8 cellular contexts compared by ENCODE assay signal in the genomic region with DNA sequence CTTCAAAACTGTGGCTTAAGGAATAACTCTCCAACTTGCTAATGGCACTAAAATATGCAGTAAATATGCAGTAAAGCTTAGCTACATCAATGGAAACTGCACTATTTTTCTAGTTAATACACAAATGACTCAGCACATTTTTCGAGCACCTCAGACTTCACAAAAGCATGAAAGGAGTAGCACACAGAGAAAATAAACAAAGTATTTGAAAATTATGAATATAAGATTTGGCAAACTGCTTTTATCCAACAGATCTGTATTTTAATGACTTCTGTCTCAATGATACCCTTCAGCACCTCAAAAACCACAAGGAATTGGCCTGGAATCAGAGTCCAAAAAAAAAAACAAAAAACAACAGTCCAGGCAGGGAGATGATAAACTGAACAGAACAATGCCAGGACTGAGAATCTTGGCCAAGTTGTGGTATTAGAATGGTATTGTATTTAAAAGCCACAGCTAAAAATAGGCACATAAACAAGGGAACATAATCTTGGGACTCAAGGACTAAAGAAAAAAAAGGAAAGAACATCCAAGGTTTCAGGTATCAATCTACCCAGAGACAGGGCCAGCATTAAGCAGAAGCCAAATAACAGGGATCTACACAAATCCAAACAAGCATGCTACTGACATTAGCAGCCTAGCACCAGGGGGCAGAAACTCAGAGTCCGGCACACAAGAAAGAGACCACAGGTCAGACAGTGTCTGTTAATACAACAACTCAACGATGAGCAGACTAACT. TPM values are rescaled to one million over a fixed set of nuclear protein-coding genes. Genes with fewer than 3 reads are reported as not detected.
A peak's percentile ranks its signal among the peaks of the same experiment; 100 is the strongest.
DNase-seq lines count a peak whose midpoint lies in the region; ATAC-seq, FAIRE-seq and TF ChIP-seq lines count a peak whose summit lies in the region.

No MANE protein-coding gene starts in this region.

- peak; percentile 85 for DNase-seq in A172 (ENCODE audit: low spot score)
- peak; percentile 55 for DNase-seq in OCI-M1 (lab: John Stamatoyannopoulos, UW)
- DNase-seq in H1 (ENCODE audit: low read depth in 1 of 2, low spot score in 2 of 2), result no peak
- no peak for DNase-seq in naive thymus-derived CD4-positive, alpha-beta T cell
- DNase-seq in stimulated activated CD4-positive, alpha-beta T cell treated with anti-CD3 and anti-CD28 coated beads, Interleukin-4, amount 100 ng/mL, for 4 hours, result no peak
- DNase-seq in NCI-H748 treated with DMSO at 0.1 percent for 48 hours (lab: John Stamatoyannopoulos, UW), result no peak
- DNase-seq in GM10248 (ENCODE audit: extremely low spot score), result no peak

- peaks cover 0 to 14% (median 3%) of the 10 kb centered on the region in 4 experiments; a peak in 3 of 8 replicates for H3K36me3 ChIP-seq in H1 (ENCODE audit: control insufficient read depth in 2 of 4, insufficient read depth in 4 of 4, low read length in 3 of 4)
- peaks cover 0 to 4% (median 4%) of the 10 kb centered on the region in 3 experiments for H3K36me3 ChIP-seq in naive thymus-derived CD4-positive, alpha-beta T cell (ENCODE audit: control insufficient read depth in 2 of 3, insufficient read depth in 3 of 3, low read length in 3 of 3)

- TF ChIP-seq CTCF in GM12872 (IDR thresholded peaks at IDR 0.05; ENCODE audit: insufficient read depth, low read depth, low read length) (peak; percentile 7; the same call in 1 of the 3 replicates), H1 (IDR thresholded peaks at IDR 0.05; ENCODE audit: control extremely low read depth in 1 of 3, insufficient read depth in 1 of 3, low read depth in 1 of 3, low read length in 3 of 3) (no peak), GM10248 (IDR thresholded peaks at IDR 0.05; ENCODE audit: control extremely low read depth, extremely low read depth, low read depth, missing control alignments) (no peak)

- H3K27ac ChIP-seq in H1 (ENCODE audit: low read depth, low read length), result no peak overlapping the region
- no peak overlapping the region for H3K27ac ChIP-seq in naive thymus-derived CD4-positive, alpha-beta T cell (ENCODE audit: low read depth, low read length)

- no peak overlapping the region for H3K9ac ChIP-seq in H1 (replicated peaks in 1 of 4; ENCODE audit: extremely low read depth in 1 of 4, low read depth in 3 of 4, low read length in 3 of 4)

- FAIRE-seq in H1 (lab: Jason Lieb, UNC), result no peak

- no peak overlapping the region for H3K23ac ChIP-seq in H1 (ENCODE audit: insufficient read length)

- H2AK5ac ChIP-seq in H1 (ENCODE audit: low read depth, low read length), result no peak overlapping the region

- peaks cover 7 to 56% (median 20%) of the 10 kb centered on the region in 5 donors for H3K36me3 Mint-ChIP-seq in naive thymus-derived CD4-positive, alpha-beta T cell

- no peak for ATAC-seq in naive thymus-derived CD4-positive, alpha-beta T cell

- H3K18ac ChIP-seq in H1 (ENCODE audit: extremely low read depth, low read length), result no peak overlapping the region

- H3K4me3 Mint-ChIP-seq in naive thymus-derived CD4-positive, alpha-beta T cell, result peak overlapping the region; percentile 22 to 69 (median 63)

- H2BK120ac ChIP-seq in H1 (replicated peaks; ENCODE audit: low read depth, low read length), result no peak overlapping the region

- peaks cover 2 to 10% (median 6%) of the 10 kb centered on the region in 11 donors for H3K9me3 Mint-ChIP-seq in naive thymus-derived CD4-positive, alpha-beta T cell

- H3K79me2 ChIP-seq in H1 (ENCODE audit: control insufficient read depth in 1 of 2, insufficient read depth in 2 of 2, low read length in 2 of 2), result peaks cover 3 to 98% of the 10 kb centered on the region in 2 experiments; a peak in 3 of 4 replicates

- intact Hi-C loops in naive thymus-derived CD4-positive, alpha-beta T cell (cut with micrococcal nuclease), result loop anchor here in 1 of 2 donors (5.0 kb wide), 2 partner anchors 99 to 1159 kb away; a partner anchor contains a TSS

- POLR2A ChIA-PET in H1 (lab: Charles Lee; ENCODE audit: partially characterized antibody), result interaction anchor here (1.0 to 1.5 kb wide), 2 partner anchors 8 to 24 kb away, joined by 3 to 4 read pairs; no protein-coding TSS in a partner anchor
- POLR2A ChIA-PET in naive thymus-derived CD4-positive, alpha-beta T cell (lab: Charles Lee), result interaction anchor here (0.5 to 2.5 kb wide), 6 partner anchors 11 to 55 kb away, joined by 3 to 11 read pairs (median 3); a partner anchor contains a TSS
- POLR2A ChIA-PET in GM10248 (lab: Yijun Ruan, JAX), result no interaction called here

- H4K5ac ChIP-seq in H1 (ENCODE audit: insufficient read length, low read depth, low read length), result no peak overlapping the region

- no peak overlapping the region for H2AFZ ChIP-seq in H1 (ENCODE audit: low read length)

- H2BK5ac ChIP-seq in H1 (ENCODE audit: low read depth, low read length), result no peak overlapping the region

- no peak overlapping the region for H4K91ac ChIP-seq in H1 (replicated peaks; ENCODE audit: insufficient read length, low read length)

- peaks cover 6% of the 10 kb centered on the region for H3K79me1 ChIP-seq in H1 (ENCODE audit: low read depth, low read length)

- H3K23me2 ChIP-seq in H1 (ENCODE audit: low read depth, low read length), result no peaks in the 10 kb centered on the region

- H4K20me1 ChIP-seq in H1 (replicated peaks in 1 of 2; ENCODE audit: control insufficient read depth in 1 of 2, insufficient read depth in 2 of 2, low read length in 2 of 2), result peaks cover 11 to 30% of the 10 kb centered on the region in 2 experiments

- no peak overlapping the region for H2BK20ac ChIP-seq in H1 (ENCODE audit: low read length)

- TF ChIP-seq RAD21 in H1 (IDR thresholded peaks at IDR 0.05 in 1 of 2, conservative IDR thresholded peaks at IDR 0.05 in 1 of 2; ENCODE audit: low read depth in 2 of 2, low read length in 2 of 2), result no peak; a peak in 1 of 4 replicates

- H3K4me3 ChIP-seq in H1 (ENCODE audit: extremely low read depth in 1 of 4, insufficient read depth in 2 of 4, low read depth in 3 of 4, low read length in 4 of 4), result no peak overlapping the region
- H3K4me3 ChIP-seq in naive thymus-derived CD4-positive, alpha-beta T cell (ENCODE audit: low read length), result no peak overlapping the region

- no peak overlapping the region for H4K8ac ChIP-seq in H1 (ENCODE audit: extremely low read depth, insufficient read depth, low read length)

- no peak overlapping the region for H3K4me2 ChIP-seq in H1 (ENCODE audit: insufficient read depth in 1 of 2, low read depth in 2 of 2, low read length in 2 of 2)

- no peak overlapping the region for H3K14ac ChIP-seq in H1 (ENCODE audit: insufficient read length)

- peaks cover 57 to 97% (median 95%) of the 10 kb centered on the region in 7 donors for H3K4me1 Mint-ChIP-seq in naive thymus-derived CD4-positive, alpha-beta T cell

- no peaks in the 10 kb centered on the region for H3K27me3 ChIP-seq in H1 (replicated peaks in 1 of 4; ENCODE audit: control insufficient read depth in 3 of 4, extremely low read depth in 1 of 4, insufficient read depth in 3 of 4, low read length in 3 of 4)
- no peaks in the 10 kb centered on the region for H3K27me3 ChIP-seq in naive thymus-derived CD4-positive, alpha-beta T cell (ENCODE audit: control insufficient read depth in 2 of 2, insufficient read depth in 2 of 2, low read length in 2 of 2)

- no peak overlapping the region for H3K4ac ChIP-seq in H1 (replicated peaks; ENCODE audit: insufficient read length, low read depth, low read length)

- TF ChIP-seq EP300 in H1 (IDR thresholded peaks at IDR 0.05; ENCODE audit: borderline replicate concordance in 1 of 2, low read depth in 2 of 2, low read length in 2 of 2), result no peak

- H3K27ac Mint-ChIP-seq in naive thymus-derived CD4-positive, alpha-beta T cell, result peak overlapping the region; percentile 65 to 90 (median 74)

- WGBS in H1 (ENCODE audit: extremely low coverage in 1 of 2, insufficient coverage in 1 of 2, insufficient read length in 1 of 2, insufficient replicate concordance in 2 of 2, low coverage in 1 of 2, low lambda C conversion rate in 2 of 2, missing lambda C conversion rate in 1 of 2), 2 experiments, result 77% methylated on average over 3 of the region's 3 CpGs; no CpG with 5 or more reads in 1 of the 2 experiments

- no peak for TF ChIP-seq POLR2A in H1 (IDR thresholded peaks at IDR 0.05; ENCODE audit: control extremely low read depth in 1 of 2, low read depth in 2 of 2, low read length in 2 of 2)

- H2BK12ac ChIP-seq in H1 (ENCODE audit: low read depth, low read length), result no peak overlapping the region

- H3K56ac ChIP-seq in H1 (replicated peaks; ENCODE audit: insufficient read length, low read depth, low read length), result no peak overlapping the region

- no peak overlapping the region for H2BK15ac ChIP-seq in H1 (ENCODE audit: low read length)

- H3K27me3 Mint-ChIP-seq in naive thymus-derived CD4-positive, alpha-beta T cell, result no peaks in the 10 kb centered on the region

- peaks cover 2 to 11% (median 6%) of the 10 kb centered on the region in 4 experiments; a peak in 5 of 7 replicates for H3K4me1 ChIP-seq in H1 (replicated peaks in 1 of 4; ENCODE audit: control insufficient read depth in 3 of 4, insufficient read depth in 4 of 4, low read length in 3 of 4)
- peaks cover 20 to 79% of the 10 kb centered on the region in 2 donors for H3K4me1 ChIP-seq in naive thymus-derived CD4-positive, alpha-beta T cell (ENCODE audit: control insufficient read depth in 2 of 2, insufficient read depth in 2 of 2, low read length in 2 of 2)

- H3K9me3 ChIP-seq in H1 (ENCODE audit: insufficient read depth in 2 of 2, low read depth in 1 of 2, low read length in 1 of 2), result no peaks in the 10 kb centered on the region
- H3K9me3 ChIP-seq in naive thymus-derived CD4-positive, alpha-beta T cell (ENCODE audit: control insufficient read depth in 2 of 3, low read length in 3 of 3), result peaks cover 0 to 5% (median 0%) of the 10 kb centered on the region in 3 experiments

- CTCF ChIA-PET in H1 (lab: Charles Lee; ENCODE audit: partially characterized antibody), result interaction anchor here (0.9 to 1.5 kb wide), 5 partner anchors 12 to 94 kb away, joined by 3 to 5 read pairs (median 3); no protein-coding TSS in a partner anchor
- CTCF ChIA-PET in naive thymus-derived CD4-positive, alpha-beta T cell (lab: Charles Lee), result interaction anchor here (0.9 kb wide), 1 partner anchor 20 kb away, joined by 3 read pairs; no protein-coding TSS in a partner anchor
- CTCF ChIA-PET in GM10248 (lab: Yijun Ruan, JAX), result interaction anchor here (0.9 to 2.0 kb wide), 4 partner anchors 11 to 22 kb away, joined by 3 to 8 read pairs (median 6); a partner anchor contains a TSS

RNA-seq across cellular contexts. Expression of a gene that starts 21.4 kb away (rescaled TPM):
- 45.5 and 46.0 TPM in 2 replicates for total RNA-seq in A172 (2014; rRNA removed; shearing (Covaris generic))
- 42.1 and 44.3 TPM in 2 replicates for total RNA-seq in H1 (2021; fragmentation: NEBNext Ultra II Directional; extraction: Animal tissue kit (Norgen Biotek cat#: 25700))
- polyA plus RNA-seq in H1 (2011; rRNA removed), result 40.3 and 45.8 TPM in 2 replicates
- 33.8 TPM for polyA plus RNA-seq in H1 (2011; cell fraction: cytosol; rRNA removed)
- polyA plus RNA-seq in H1 (2011; cell fraction: nucleus; rRNA removed), result 32.6 TPM
- 22.3 to 28.6 TPM (median 27.8 TPM) in 4 replicates for polyA plus RNA-seq in H1 (2012, experiment 1 of 2)
- 6.1 TPM for polyA plus RNA-seq in H1 (2012, experiment 2 of 2)
- 53.5 TPM for polyA plus RNA-seq in H1 (2013, experiment 1 of 2)
- 55.3 TPM for polyA plus RNA-seq in H1 (2013, experiment 2 of 2)
- polyA minus RNA-seq in H1 (2011; rRNA and poly(A)+ RNA removed), result 127 and 148 TPM in 2 replicates
- 42.5 TPM for polyA minus RNA-seq in H1 (2011; cell fraction: cytosol; rRNA and poly(A)+ RNA removed)
- 80.1 TPM for polyA minus RNA-seq in H1 (2011; cell fraction: nucleus; rRNA and poly(A)+ RNA removed)
- total RNA-seq in naive thymus-derived CD4-positive, alpha-beta T cell, result 10 to 100 TPM; 25.5 to 76.7 (median 29.2) TPM
- polyA plus RNA-seq in naive thymus-derived CD4-positive, alpha-beta T cell, result 10 to 100 TPM; 26.6 to 31.9 TPM

Comparison
In these comparisons a context has a peak if more than half of its experiments do, and no peak if none do; other contexts are left out.
1. DNase-seq: peak in A172 (single experiment) and OCI-M1 (single experiment); none in H1 (0 of 2), naive thymus-derived CD4-positive, alpha-beta T cell (0 of 9), stimulated activated CD4-positive, alpha-beta T cell treated with anti-CD3 and anti-CD28 coated beads, Interleukin-4, amount 100 ng/mL, for 4 hours (0 of 2), NCI-H748 treated with DMSO at 0.1 percent for 48 hours (single experiment) and GM10248 (single experiment).